20 cellular contexts compared by ENCODE assay signal in genomic region chr1:225504776-225505175, GRCh38.
A peak's percentile ranks its signal among the peaks of the same experiment; 100 is the strongest.
DNase-seq lines count a peak whose midpoint lies in the region; ATAC-seq, FAIRE-seq and TF ChIP-seq lines count a peak whose summit lies in the region.
"Had no signal": no experiment of that assay in that cellular context is flagged by ENCODE, and none has a peak within 500 bp of the region (broad histone marks: within the 10 kb centered on the region; RNA-seq: fewer than 3 reads in every experiment).

No MANE protein-coding gene starts in this region.

- H3K36me3 ChIP-seq in HUES48 (ENCODE audit: control insufficient read depth, insufficient read depth, low read length): peaks cover 53% of the 10 kb centered on the region
- H3K36me3 ChIP-seq in bronchial epithelial cell (ENCODE audit: control insufficient read depth, insufficient read depth, low read length): peaks cover 5% of the 10 kb centered on the region

- H3K9me3 ChIP-seq in HUES48 (ENCODE audit: control insufficient read depth, insufficient read depth, low read length): no peaks in the 10 kb centered on the region
- H3K9me3 ChIP-seq: BLaER1, Caco-2 had no signal

- peak overlapping the region; percentile 42 for H3K27ac ChIP-seq in HUES48 (ENCODE audit: low read depth, low read length)
- H3K27ac ChIP-seq in foreskin keratinocyte: peak overlapping the region; percentile 37
- H3K27ac ChIP-seq: BLaER1, C4-2B had no signal

- no peaks in the 10 kb centered on the region for H3K27me3 ChIP-seq in HUES48 (ENCODE audit: control insufficient read depth, insufficient read depth, low read length)
- no peaks in the 10 kb centered on the region for H3K27me3 ChIP-seq in bronchial epithelial cell (ENCODE audit: control insufficient read depth, insufficient read depth, low read length)
- H3K27me3 ChIP-seq in foreskin keratinocyte: no peaks in the 10 kb centered on the region
- H3K27me3 ChIP-seq: BLaER1 had no signal

- H3K4me3 ChIP-seq in HUES48 (ENCODE audit: low read depth, low read length) (no peak overlapping the region), bronchial epithelial cell (ENCODE audit: low read depth, low read length) (no peak overlapping the region)
- H3K4me3 ChIP-seq: BLaER1, GM12878, GM23338 had no signal

- TF ChIP-seq CTCF in bronchial epithelial cell (IDR thresholded peaks at IDR 0.05; ENCODE audit: insufficient read depth, low read length, severe bottlenecking) (no peak), foreskin keratinocyte (conservative IDR thresholded peaks at IDR 0.05) (no peak)

- FAIRE-seq in bronchial epithelial cell (lab: Jason Lieb, UNC): no peak
- FAIRE-seq: GM12878, GM19239 had no signal

- peak; percentile 21 for ATAC-seq in foreskin keratinocyte
- ATAC-seq in GM21423 (IDR thresholded peaks at IDR 0.05; ENCODE audit: unreplicated experiment): no peak
- ATAC-seq: CD8-positive, alpha-beta T cell; GM12878; GM23338; HCT116 had no signal

- DNase-seq in bronchial epithelial cell (ENCODE audit: low read depth) (peak; percentile 12), foreskin keratinocyte (peak; percentile 26 to 60), SK-N-DZ (ENCODE audit: low spot score) (no peak), kidney tubule cell (ENCODE audit: low spot score) (no peak)
- DNase-seq: Caco-2; CD4-positive, CD25-positive, alpha-beta regulatory T cell; CD8-positive, alpha-beta T cell; DMS79; EL; GDM1; H9; HFFc6 had no signal

- no peak overlapping the region for H3K9ac ChIP-seq in HUES48 (ENCODE audit: low read depth, low read length)
- H3K9ac ChIP-seq: BLaER1 had no signal

- H3K4me1 ChIP-seq in HUES48 (ENCODE audit: control insufficient read depth, insufficient read depth, low read length) (peaks cover 53% of the 10 kb centered on the region), foreskin keratinocyte (peaks cover 37% of the 10 kb centered on the region)
- H3K4me1 ChIP-seq: BLaER1 had no signal

Comparison
In these comparisons a context has a peak if more than half of its experiments do, and no peak if none do; other contexts are left out.
1. DNase-seq: peak in bronchial epithelial cell (single experiment) and foreskin keratinocyte (2 of 2); none in SK-N-DZ (single experiment) and kidney tubule cell (single experiment).